ENCODE assay signal across 2 cellular contexts in the genomic region with DNA sequence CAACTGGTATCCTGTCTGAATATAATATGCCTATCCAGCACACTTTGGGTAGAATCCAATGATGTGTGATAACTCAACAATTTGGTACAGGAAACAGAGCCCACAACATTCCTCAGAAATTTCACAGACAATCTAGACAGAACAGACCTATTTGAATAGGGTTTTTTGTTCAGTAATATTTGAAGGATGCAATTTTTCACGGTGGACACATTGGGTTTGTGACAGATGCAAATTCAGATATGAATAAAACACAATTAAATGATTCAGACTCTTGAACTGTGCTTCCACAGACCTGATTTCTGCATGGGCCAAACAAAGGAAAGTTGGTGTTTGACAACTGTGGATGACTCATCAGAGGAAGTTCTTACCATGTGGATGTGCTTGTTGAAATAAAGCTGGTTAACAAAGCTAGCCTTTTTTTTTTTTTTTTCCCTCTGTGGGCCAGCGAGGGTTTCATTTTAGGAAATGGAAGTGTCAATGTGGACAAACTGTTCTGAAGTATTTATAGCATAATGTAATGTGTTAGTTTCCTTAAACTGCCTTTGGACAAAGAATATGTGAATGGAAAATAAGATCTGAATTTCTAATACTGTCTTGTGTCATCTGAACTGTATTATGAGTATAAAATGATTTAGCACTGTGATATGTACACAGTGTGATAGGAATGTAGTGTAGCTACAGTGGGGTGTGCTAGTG.
TF ChIP-seq lines count a peak whose summit lies in the region.

No MANE protein-coding gene starts in this region.

TF ChIP-seq in A549, 52 proteins besides CTCF, POLR2A, EP300 and RAD21:
- no peak for TF ChIP-seq RARB (CRISPR knock-in tag; IDR thresholded peaks at IDR 0.05)
- no peak for TF ChIP-seq CBX2 (IDR thresholded peaks at IDR 0.05; ENCODE audit: borderline replicate concordance, low read depth)
- 0 out of 4 replicates have a peak, but pooled peaks of 1 of the 2 experiments have one; percentile 35 for TF ChIP-seq CEBPB (IDR thresholded peaks at IDR 0.05)
- TF ChIP-seq JUNB (IDR thresholded peaks at IDR 0.05): peak; percentile 77
- TF ChIP-seq MAX (IDR thresholded peaks at IDR 0.05): peak; percentile 84
- no peak for TF ChIP-seq PHF8 (IDR thresholded peaks at IDR 0.05; ENCODE audit: borderline replicate concordance, low read depth)
- no peak for TF ChIP-seq HMGXB4 (CRISPR knock-in tag; IDR thresholded peaks at IDR 0.05; ENCODE audit: borderline replicate concordance)
- TF ChIP-seq FOSL2 (IDR thresholded peaks at IDR 0.05): peak; percentile 81; the same call in 1 of the 2 replicates
- TF ChIP-seq FOSL2 (CRISPR knock-in tag; IDR thresholded peaks at IDR 0.05): peak; percentile 98
- no peak for TF ChIP-seq PBX3 (IDR thresholded peaks at IDR 0.05)
- 0 out of 5 replicates have a peak, but pooled peaks of 1 of the 2 experiments have one; percentile 37 for TF ChIP-seq JUN (IDR thresholded peaks at IDR 0.05)

TF ChIP-seq in GM12878, 131 proteins besides CTCF, POLR2A, EP300 and RAD21:
- TF ChIP-seq BACH1 (IDR thresholded peaks at IDR 0.05; ENCODE audit: borderline replicate concordance): no peak
- TF ChIP-seq HCFC1 (IDR thresholded peaks at IDR 0.05; ENCODE audit: low read length): no peak
- no peak for TF ChIP-seq NFYA (IDR thresholded peaks at IDR 0.05; ENCODE audit: borderline replicate concordance, low read depth, low read length)
- TF ChIP-seq MEF2A (IDR thresholded peaks at IDR 0.05; ENCODE audit: insufficient read depth, low read depth, low read length): 0 out of 2 replicates have a peak, but pooled peaks have one; percentile 20
- peak; percentile 52; the same call in 1 of the 2 replicates for TF ChIP-seq IKZF1 (conservative IDR thresholded peaks at IDR 0.05)
- peak; percentile 70; the same call in 1 of the 2 replicates for TF ChIP-seq ZBTB40 (IDR thresholded peaks at IDR 0.05; ENCODE audit: borderline replicate concordance)
- TF ChIP-seq ZNF384 (IDR thresholded peaks at IDR 0.05; ENCODE audit: borderline replicate concordance, low read depth, low read length): peak; percentile 90
- no peak for TF ChIP-seq RBBP5 (conservative IDR thresholded peaks at IDR 0.05)
- TF ChIP-seq ZNF274 (IDR thresholded peaks at IDR 0.05; ENCODE audit: insufficient read depth, insufficient read length): no peak
- no peak for TF ChIP-seq BCL11A (IDR thresholded peaks at IDR 0.05; ENCODE audit: low read depth, low read length)
- TF ChIP-seq SKIL (IDR thresholded peaks at IDR 0.05; ENCODE audit: low read depth, poor library complexity, severe bottlenecking): peak; percentile 16
- peak; percentile 33 for TF ChIP-seq ATF7 (IDR thresholded peaks at IDR 0.05; ENCODE audit: low read depth)
- TF ChIP-seq IKZF2 (IDR thresholded peaks at IDR 0.05): peak; percentile 71 to 74
- TF ChIP-seq MYB (IDR thresholded peaks at IDR 0.05; ENCODE audit: borderline replicate concordance, low read depth, low read length): no peak
- no peak for TF ChIP-seq CREB1 (IDR thresholded peaks at IDR 0.05; ENCODE audit: low read depth)
- TF ChIP-seq ETV6 (conservative IDR thresholded peaks at IDR 0.05 in 1 of 2, IDR thresholded peaks at IDR 0.05 in 1 of 2; ENCODE audit: borderline replicate concordance in 1 of 2, low read depth in 1 of 2): 0 out of 4 replicates have a peak, but pooled peaks of 1 of the 2 experiments have one; percentile 32
- peak; percentile 22; the same call in 1 of the 2 replicates for TF ChIP-seq RELB (IDR thresholded peaks at IDR 0.05; ENCODE audit: low read depth)
- TF ChIP-seq RUNX3 (IDR thresholded peaks at IDR 0.05; ENCODE audit: low read length): peak; percentile 46
- TF ChIP-seq ZBED1 (IDR thresholded peaks at IDR 0.05; ENCODE audit: borderline replicate concordance): no peak
- no peak for TF ChIP-seq MAX (IDR thresholded peaks at IDR 0.05; ENCODE audit: low read depth, low read length)
- TF ChIP-seq JUNB (IDR thresholded peaks at IDR 0.05): peak; percentile 45
- peak; percentile 50; the same call in 1 of the 2 replicates for TF ChIP-seq MXI1 (IDR thresholded peaks at IDR 0.05; ENCODE audit: low read depth, low read length)
- peak; percentile 46 for TF ChIP-seq DPF2 (IDR thresholded peaks at IDR 0.05)
- TF ChIP-seq, protein P1, sequence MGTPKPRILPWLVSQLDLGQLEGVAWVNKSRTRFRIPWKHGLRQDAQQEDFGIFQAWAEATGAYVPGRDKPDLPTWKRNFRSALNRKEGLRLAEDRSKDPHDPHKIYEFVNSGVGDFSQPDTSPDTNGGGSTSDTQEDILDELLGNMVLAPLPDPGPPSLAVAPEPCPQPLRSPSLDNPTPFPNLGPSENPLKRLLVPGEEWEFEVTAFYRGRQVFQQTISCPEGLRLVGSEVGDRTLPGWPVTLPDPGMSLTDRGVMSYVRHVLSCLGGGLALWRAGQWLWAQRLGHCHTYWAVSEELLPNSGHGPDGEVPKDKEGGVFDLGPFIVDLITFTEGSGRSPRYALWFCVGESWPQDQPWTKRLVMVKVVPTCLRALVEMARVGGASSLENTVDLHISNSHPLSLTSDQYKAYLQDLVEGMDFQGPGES (IDR thresholded peaks at IDR 0.05): no peak
- peak; percentile 25; the same call in 1 of the 2 replicates for TF ChIP-seq NFIC (IDR thresholded peaks at IDR 0.05; ENCODE audit: low read depth, low read length)
- no peak for TF ChIP-seq IRF5 (IDR thresholded peaks at IDR 0.05; ENCODE audit: borderline replicate concordance)
- TF ChIP-seq SMARCA5 (IDR thresholded peaks at IDR 0.05): 0 out of 2 replicates have a peak, but pooled peaks have one; percentile 20
